12 cellular contexts compared by ENCODE assay signal in genomic region chr16:57474671-57475661, GRCh38. TPM values are rescaled to one million over a fixed set of nuclear protein-coding genes. Genes with fewer than 3 reads are reported as not detected.
DNase-seq lines count a peak whose midpoint lies in the region; ATAC-seq and TF ChIP-seq lines count a peak whose summit lies in the region.
"Had no signal": no experiment of that assay in that cellular context is flagged by ENCODE, and none has a peak within 500 bp of the region (broad histone marks: within the 10 kb centered on the region; RNA-seq: fewer than 3 reads in every experiment).

No MANE protein-coding gene starts in this region.

- H3K36me3 Mint-ChIP-seq in endothelial cell (ENCODE audit: low read depth, unreplicated experiment): peaks cover 19% of the 10 kb centered on the region
- peaks cover 37% of the 10 kb centered on the region for H3K36me3 Mint-ChIP-seq in stimulated activated effector memory CD8-positive, alpha-beta T cell treated with anti-CD3 and anti-CD28 coated beads, Interleukin-12 subunit alpha, Interleukin-12 subunit beta, amount 100 ng/mL, for 72 hours

- intact Hi-C loops in Right ventricle myocardium superior (cut with DNase I): no loop called here

- no peak for DNase-seq in cardiac muscle cell (ENCODE audit: low read depth in 1 of 2, low spot score in 1 of 2)
- DNase-seq in Right ventricle myocardium superior: no peak
- DNase-seq in endothelial cell (ENCODE audit: low spot score): no peak
- DNase-seq in stimulated activated effector memory CD8-positive, alpha-beta T cell treated with anti-CD3 and anti-CD28 coated beads, Interleukin-12 subunit alpha, Interleukin-12 subunit beta, amount 100 ng/mL, for 72 hours (ENCODE audit: low spot score in 2 of 2): no peak
- DNase-seq in T-helper 9 cell: no peak
- DNase-seq in NCI-H128 (lab: John Stamatoyannopoulos, UW; ENCODE audit: unreplicated experiment): no peak
- no peak for DNase-seq in germinal center (ENCODE audit: low spot score)
- DNase-seq: SHP77, testis had no signal

- H3K4me3 Mint-ChIP-seq in endothelial cell (ENCODE audit: unreplicated experiment): peak overlapping the region; percentile 65
- H3K4me3 Mint-ChIP-seq in stimulated activated effector memory CD8-positive, alpha-beta T cell treated with anti-CD3 and anti-CD28 coated beads, Interleukin-12 subunit alpha, Interleukin-12 subunit beta, amount 100 ng/mL, for 72 hours: peak overlapping the region; percentile 45

- peaks cover 61% of the 10 kb centered on the region for H3K4me1 ChIP-seq in cardiac muscle cell (ENCODE audit: low read depth)

- H3K27ac Mint-ChIP-seq in endothelial cell (ENCODE audit: unreplicated experiment): no peak overlapping the region
- H3K27ac Mint-ChIP-seq in stimulated activated effector memory CD8-positive, alpha-beta T cell treated with anti-CD3 and anti-CD28 coated beads, Interleukin-12 subunit alpha, Interleukin-12 subunit beta, amount 100 ng/mL, for 72 hours: peak overlapping the region; percentile 71

- H3K27me3 Mint-ChIP-seq in endothelial cell (ENCODE audit: unreplicated experiment): peaks cover 12% of the 10 kb centered on the region

- H3K9me3 ChIP-seq in cardiac muscle cell (ENCODE audit: low read depth) (no peaks in the 10 kb centered on the region), KOPT-K1 (ENCODE audit: insufficient read depth, low read length, poor library complexity, severe bottlenecking) (no peaks in the 10 kb centered on the region)
- H3K9me3 ChIP-seq: MG63, testis had no signal

- H3K36me3 ChIP-seq in cardiac muscle cell (peaks cover 80% of the 10 kb centered on the region), KOPT-K1 (ENCODE audit: insufficient read depth, low read length) (peaks cover 41% of the 10 kb centered on the region)

- no peak overlapping the region for H3K4me3 ChIP-seq in cardiac muscle cell
- H3K4me3 ChIP-seq: MG63, testis had no signal

- no peak for ATAC-seq in Right ventricle myocardium superior (ENCODE audit: poor library complexity)
- no peak for ATAC-seq in stimulated activated effector memory CD8-positive, alpha-beta T cell treated with anti-CD3 and anti-CD28 coated beads, Interleukin-12 subunit alpha, Interleukin-12 subunit beta, amount 100 ng/mL, for 72 hours

- H3K27me3 ChIP-seq in cardiac muscle cell: no peaks in the 10 kb centered on the region
- H3K27me3 ChIP-seq: MG63, testis had no signal

- TF ChIP-seq CTCF in cardiac muscle cell (IDR thresholded peaks at IDR 0.05; ENCODE audit: low read depth, low read length) (no peak), endothelial cell (IDR thresholded peaks at IDR 0.05; ENCODE audit: unreplicated experiment) (no peak)

- H3K27ac ChIP-seq in cardiac muscle cell: peak overlapping the region; percentile 95
- H3K27ac ChIP-seq in KOPT-K1 (ENCODE audit: low read depth, low read length, poor library complexity, severe bottlenecking): peak overlapping the region; percentile 48
- H3K27ac ChIP-seq: testis had no signal

- H3K4me1 Mint-ChIP-seq in endothelial cell (ENCODE audit: unreplicated experiment): peaks cover 40% of the 10 kb centered on the region
- H3K4me1 Mint-ChIP-seq in stimulated activated effector memory CD8-positive, alpha-beta T cell treated with anti-CD3 and anti-CD28 coated beads, Interleukin-12 subunit alpha, Interleukin-12 subunit beta, amount 100 ng/mL, for 72 hours: peaks cover 29% of the 10 kb centered on the region

- H3K9me3 Mint-ChIP-seq in endothelial cell (ENCODE audit: unreplicated experiment): no peaks in the 10 kb centered on the region
- H3K9me3 Mint-ChIP-seq in stimulated activated effector memory CD8-positive, alpha-beta T cell treated with anti-CD3 and anti-CD28 coated beads, Interleukin-12 subunit alpha, Interleukin-12 subunit beta, amount 100 ng/mL, for 72 hours: no peaks in the 10 kb centered on the region
- H3K9me3 Mint-ChIP-seq: naive B cell had no signal

RNA-seq across cellular contexts. Expression of gene DOK4, which starts 11.3 kb away (rescaled TPM):
- total RNA-seq in cardiac muscle cell (1,502 and 2,409 TPM in 2 replicates), Right ventricle myocardium superior (7.5 TPM), endothelial cell (ENCODE audit: unreplicated experiment) (69.4 TPM)
- polyA plus RNA-seq in cardiac muscle cell: 1,563 and 2,826 TPM in 2 replicates

RNA-seq across cellular contexts. Expression of gene POLR2C, which starts 12.5 kb away (rescaled TPM):
- total RNA-seq in cardiac muscle cell (126 and 164 TPM in 2 replicates), Right ventricle myocardium superior (37.9 TPM), endothelial cell (ENCODE audit: unreplicated experiment) (52.1 TPM)
- 80.0 and 83.5 TPM in 2 replicates for polyA plus RNA-seq in cardiac muscle cell

RNA-seq across cellular contexts. Expression of gene COQ9, which starts 27.7 kb away (rescaled TPM):
- 111 and 115 TPM in 2 replicates for total RNA-seq in cardiac muscle cell
- 147 and 152 TPM in 2 replicates for polyA plus RNA-seq in cardiac muscle cell
- 225 TPM for total RNA-seq in Right ventricle myocardium superior
- 23.1 TPM for total RNA-seq in endothelial cell (ENCODE audit: unreplicated experiment)

RNA-seq across cellular contexts. Expression of gene CIAPIN1, which starts 27.8 kb away (rescaled TPM):
- total RNA-seq in cardiac muscle cell: 65.5 and 74.2 TPM in 2 replicates
- 139 and 156 TPM in 2 replicates for polyA plus RNA-seq in cardiac muscle cell
- 41.8 TPM for total RNA-seq in Right ventricle myocardium superior
- 82.6 TPM for total RNA-seq in endothelial cell (ENCODE audit: unreplicated experiment)

Comparison
In these comparisons a context has a peak if more than half of its experiments do, and no peak if none do; other contexts are left out.
1. RNA of gene DOK4, which starts 11.3 kb away (total RNA-seq): 1,502 to 2,409 TPM in cardiac muscle cell; 69.4 TPM in endothelial cell (single experiment) and 7.5 TPM in Right ventricle myocardium superior (single experiment); every median in the first group is over 10 times any median in the second.